In genomic region chr15:68261241-68261640, GRCh38 we compare ENCODE assay signal across 23 cellular contexts. TPM values are rescaled to one million over a fixed set of nuclear protein-coding genes. Genes with fewer than 3 reads are reported as not detected.
DNase-seq lines count a peak whose midpoint lies in the region; ATAC-seq, FAIRE-seq and TF ChIP-seq lines count a peak whose summit lies in the region.
"Had no signal": no experiment of that assay in that cellular context is flagged by ENCODE, and none has a peak within 500 bp of the region (broad histone marks: within the 10 kb centered on the region; RNA-seq: fewer than 3 reads in every experiment).

No MANE protein-coding gene starts in this region.

- H3K9me3 ChIP-seq in GM23248 (ENCODE audit: low read depth) (no peaks in the 10 kb centered on the region), osteoblast (ENCODE audit: low read depth, low read length) (no peaks in the 10 kb centered on the region), endodermal cell (ENCODE audit: control insufficient read depth, low read length) (no peaks in the 10 kb centered on the region)
- H3K9me3 ChIP-seq: A549; BLaER1 treated with 17β-estradiol and CSF1 and Interleukin-3, amounts not matched to agents 10 nM and 100 nM; Caco-2 had no signal

- peak; percentile 6 for DNase-seq in GM23248
- DNase-seq in bronchial epithelial cell (ENCODE audit: low read depth) = peak; percentile 71
- DNase-seq in epithelial cell of prostate (ENCODE audit: low read depth, low spot score) = no peak
- no peak for DNase-seq in osteoblast (ENCODE audit: insufficient read length, low spot score, missing footprints)
- no peak for DNase-seq in head of caudate nucleus
- no peak for DNase-seq in endodermal cell
- DNase-seq: AML-193; Caco-2; Calu3; CD4-positive, alpha-beta T cell; CD8-positive, alpha-beta T cell; DMS79 treated with DMSO at 0.1 percent for 48 hours; GF-D8 had no signal

- no peak for FAIRE-seq in bronchial epithelial cell (lab: Jason Lieb, UNC)
- FAIRE-seq: A549, D721Med, G401.6, GM12891, GM19239 had no signal

- no peak overlapping the region for H3K4me3 Mint-ChIP-seq in endodermal cell
- H3K4me3 Mint-ChIP-seq: B cell; CD4-positive, alpha-beta T cell; CD8-positive, alpha-beta T cell had no signal

- peaks cover 10% of the 10 kb centered on the region for H3F3A ChIP-seq in GM23248 (ENCODE audit: insufficient read depth)

- no peak overlapping the region for H3K9ac ChIP-seq in GM23248
- H3K9ac ChIP-seq in endodermal cell (ENCODE audit: extremely low read depth, low read length, poor library complexity, severe bottlenecking) = no peak overlapping the region
- H3K9ac ChIP-seq: BLaER1 treated with 17β-estradiol and CSF1 and Interleukin-3, amounts not matched to agents 10 nM and 100 nM had no signal

- no peaks in the 10 kb centered on the region for H4K20me1 ChIP-seq in GM23248 (ENCODE audit: insufficient read depth)
- H4K20me1 ChIP-seq in osteoblast (ENCODE audit: insufficient read depth, low read length) = no peaks in the 10 kb centered on the region
- H4K20me1 ChIP-seq: BLaER1 treated with 17β-estradiol and CSF1 and Interleukin-3, amounts not matched to agents 10 nM and 100 nM had no signal

- H3K36me3 Mint-ChIP-seq in endodermal cell (ENCODE audit: low read depth) = no peaks in the 10 kb centered on the region
- H3K36me3 Mint-ChIP-seq: CD8-positive, alpha-beta T cell had no signal

- no peak for ATAC-seq in GM21619 (IDR thresholded peaks at IDR 0.05; ENCODE audit: unreplicated experiment)
- ATAC-seq: A549; CD8-positive, alpha-beta T cell had no signal

- H3K4me2 ChIP-seq in GM23248 (ENCODE audit: unreplicated experiment) (no peak overlapping the region), osteoblast (ENCODE audit: insufficient read depth, low read length) (no peak overlapping the region)
- H3K4me2 ChIP-seq: A549; BLaER1 treated with 17β-estradiol and CSF1 and Interleukin-3, amounts not matched to agents 10 nM and 100 nM had no signal

- H3K79me2 ChIP-seq in GM23248 (ENCODE audit: insufficient read depth) (no peaks in the 10 kb centered on the region), osteoblast (ENCODE audit: insufficient read depth, low read length) (no peaks in the 10 kb centered on the region)

- H3K9me3 Mint-ChIP-seq in endodermal cell = no peaks in the 10 kb centered on the region
- H3K9me3 Mint-ChIP-seq: CD4-positive, alpha-beta T cell; CD8-positive, alpha-beta T cell had no signal

- peaks cover 25% of the 10 kb centered on the region for H3K4me1 Mint-ChIP-seq in endodermal cell

- H3K4me3 ChIP-seq in GM23248 = no peak overlapping the region
- H3K4me3 ChIP-seq in bronchial epithelial cell (ENCODE audit: low read depth, low read length) = no peak overlapping the region
- H3K4me3 ChIP-seq in osteoblast (ENCODE audit: insufficient read depth, low read length) = no peak overlapping the region
- no peak overlapping the region for H3K4me3 ChIP-seq in endodermal cell (ENCODE audit: low read length)
- H3K4me3 ChIP-seq: A549; BLaER1 treated with 17β-estradiol and CSF1 and Interleukin-3, amounts not matched to agents 10 nM and 100 nM had no signal

- H3K9me2 ChIP-seq in GM23248 (ENCODE audit: insufficient read depth) = no peaks in the 10 kb centered on the region

- no peak overlapping the region for H3K27ac ChIP-seq in GM23248
- peak overlapping the region; percentile 17 for H3K27ac ChIP-seq in epithelial cell of prostate
- H3K27ac ChIP-seq in osteoblast (ENCODE audit: low read depth, low read length) = no peak overlapping the region
- H3K27ac ChIP-seq in endodermal cell (ENCODE audit: low read depth, low read length) = no peak overlapping the region
- H3K27ac ChIP-seq: 22Rv1; A549; BLaER1 treated with 17β-estradiol and CSF1 and Interleukin-3, amounts not matched to agents 10 nM and 100 nM; C4-2B had no signal

- H3K36me3 ChIP-seq in GM23248 (ENCODE audit: low read depth) = no peaks in the 10 kb centered on the region
- H3K36me3 ChIP-seq in bronchial epithelial cell (ENCODE audit: control insufficient read depth, insufficient read depth, low read length) = no peaks in the 10 kb centered on the region
- no peaks in the 10 kb centered on the region for H3K36me3 ChIP-seq in osteoblast (ENCODE audit: insufficient read depth, low read length)
- H3K36me3 ChIP-seq in endodermal cell (ENCODE audit: control insufficient read depth, insufficient read depth, low read length) = no peaks in the 10 kb centered on the region
- H3K36me3 ChIP-seq: BLaER1 treated with 17β-estradiol and CSF1 and Interleukin-3, amounts not matched to agents 10 nM and 100 nM had no signal

- H3K4me1 ChIP-seq in GM23248 (ENCODE audit: insufficient read depth) = peaks cover 17% of the 10 kb centered on the region
- peaks cover 20% of the 10 kb centered on the region for H3K4me1 ChIP-seq in osteoblast (ENCODE audit: insufficient read depth, low read length)
- H3K4me1 ChIP-seq in endodermal cell (ENCODE audit: control insufficient read depth, insufficient read depth, low read length) = no peaks in the 10 kb centered on the region
- H3K4me1 ChIP-seq: Caco-2 had no signal

- TF ChIP-seq CTCF in bronchial epithelial cell (IDR thresholded peaks at IDR 0.05; ENCODE audit: insufficient read depth, low read length, severe bottlenecking) = no peak
- no peak for TF ChIP-seq CTCF in osteoblast (IDR thresholded peaks at IDR 0.05; ENCODE audit: extremely low read depth, low read depth, low read length)
- no peak for TF ChIP-seq CTCF in endodermal cell (conservative IDR thresholded peaks at IDR 0.05)

- no peaks in the 10 kb centered on the region for H3K27me3 Mint-ChIP-seq in endodermal cell (ENCODE audit: insufficient read depth)

- WGBS in GM23248 (ENCODE audit: low coverage in 1 of 2, low lambda C conversion rate in 2 of 2, missing lambda C conversion rate in 2 of 2), 2 experiments = 91 to 93% methylated on average over 3 of the region's 3 CpGs
- WGBS in endodermal cell (ENCODE audit: insufficient coverage in 1 of 2, insufficient read length in 1 of 2), 2 experiments = 92% methylated on average over 3 of the region's 3 CpGs; no CpG with 5 or more reads in 1 of the 2 experiments

- H3K27ac Mint-ChIP-seq in endodermal cell = no peak overlapping the region
- H3K27ac Mint-ChIP-seq: B cell; CD4-positive, alpha-beta T cell; CD8-positive, alpha-beta T cell had no signal

- H3K27me3 ChIP-seq in GM23248 (replicated peaks; ENCODE audit: insufficient read depth) (no peaks in the 10 kb centered on the region), bronchial epithelial cell (ENCODE audit: control insufficient read depth, insufficient read depth, low read length) (no peaks in the 10 kb centered on the region), osteoblast (ENCODE audit: insufficient read depth, low read length) (peaks cover 7% of the 10 kb centered on the region), endodermal cell (ENCODE audit: control insufficient read depth, insufficient read depth, low read length, poor library complexity, severe bottlenecking) (no peaks in the 10 kb centered on the region)
- H3K27me3 ChIP-seq: BLaER1 treated with 17β-estradiol and CSF1 and Interleukin-3, amounts not matched to agents 10 nM and 100 nM had no signal

- no peak overlapping the region for H2AFZ ChIP-seq in GM23248
- peak overlapping the region; percentile 7 for H2AFZ ChIP-seq in osteoblast (ENCODE audit: low read length)

- in situ Hi-C loops in GM23248 (cut with MboI) = no loop called here

- intact Hi-C loops in head of caudate nucleus (cut with DNase I) = no loop called here

RNA-seq across cellular contexts. Expression of gene FEM1B, which starts 16.3 kb away (rescaled TPM):
- 33.9 and 36.2 TPM in 2 replicates for total RNA-seq in GM23248 (2014; rRNA removed; shearing (Covaris generic))
- 15.7 and 16.0 TPM in 2 replicates for polyA plus RNA-seq in GM23248 (2016; fragmentation: Nextera tagmentation; extraction: Ambion mirVana)
- total RNA-seq in bronchial epithelial cell (73.5 and 94.2 TPM in 2 replicates), osteoblast (35.5 and 41.5 TPM in 2 replicates), endodermal cell (10 to 100 TPM; 65.4 to 67.9 TPM)
- 36.2 TPM for polyA plus RNA-seq in endodermal cell (2013, experiment 1 of 2)
- 34.3 TPM for polyA plus RNA-seq in endodermal cell (2013, experiment 2 of 2)

RNA-seq across cellular contexts. Expression of gene CLN6, which starts 31.7 kb away (rescaled TPM):
- total RNA-seq in GM23248 (2014; rRNA removed; shearing (Covaris generic)) = 12.3 and 17.4 TPM in 2 replicates
- 3.8 TPM in 2 replicates for polyA plus RNA-seq in GM23248 (2016; fragmentation: Nextera tagmentation; extraction: Ambion mirVana)
- 6.1 and 8.2 TPM in 2 replicates for total RNA-seq in bronchial epithelial cell
- 15.2 and 20.3 TPM in 2 replicates for total RNA-seq in osteoblast
- total RNA-seq in endodermal cell = 10 to 100 TPM; 51.6 to 59.6 TPM
- 31.9 TPM for polyA plus RNA-seq in endodermal cell (2013, experiment 1 of 2)
- polyA plus RNA-seq in endodermal cell (2013, experiment 2 of 2) = 28.2 TPM

RNA-seq across cellular contexts. Expression of gene CALML4, which starts 56.1 kb away (rescaled TPM):
- total RNA-seq in GM23248 (2014; rRNA removed; shearing (Covaris generic)) = 0.51 and 2.4 TPM in 2 replicates
- polyA plus RNA-seq in GM23248 (2016; fragmentation: Nextera tagmentation; extraction: Ambion mirVana) = 0.54 and 1.1 TPM in 2 replicates
- total RNA-seq in bronchial epithelial cell = 4.5 and 6.4 TPM in 2 replicates
- total RNA-seq in osteoblast = 1.2 and 2.2 TPM in 2 replicates
- total RNA-seq in endodermal cell = 10 to 100 TPM in 1 of 2 donors, 1 to 10 TPM in 1; 9.7 to 17.4 TPM
- polyA plus RNA-seq in endodermal cell (2013, experiment 1 of 2) = 7.7 TPM
- 7.1 TPM for polyA plus RNA-seq in endodermal cell (2013, experiment 2 of 2)

Comparison
In these comparisons a context has a peak if more than half of its experiments do, and no peak if none do; other contexts are left out.
1. DNase-seq: peak in GM23248 (single experiment) and bronchial epithelial cell (single experiment); none in epithelial cell of prostate (single experiment), osteoblast (single experiment), head of caudate nucleus (0 of 42) and endodermal cell (single experiment).